8 cellular contexts compared by ENCODE assay signal in genomic region chr17:13594762-13595697, GRCh38. TPM values are rescaled to one million over a fixed set of nuclear protein-coding genes. Genes with fewer than 3 reads are reported as not detected.
DNase-seq lines count a peak whose midpoint lies in the region; ATAC-seq and TF ChIP-seq lines count a peak whose summit lies in the region.

No MANE protein-coding gene starts in this region.

- peaks cover 3 to 7% (median 5%) of the 10 kb centered on the region in 4 donors for H3K4me1 Mint-ChIP-seq in CD4-positive, CD25-positive, alpha-beta regulatory T cell
- H3K4me1 Mint-ChIP-seq in H9 (peaks cover 24 to 29% of the 10 kb centered on the region in 2 experiments), memory B cell (no peaks in the 10 kb centered on the region)
- H3K4me1 Mint-ChIP-seq in activated CD4-positive, alpha-beta memory T cell treated with anti-CD3 and anti-CD28 coated beads for 36 hours (ENCODE audit: low read depth): peaks cover 3% of the 10 kb centered on the region

- H3K56ac ChIP-seq in H9 (ENCODE audit: insufficient read length, low read depth, low read length): no peak overlapping the region

- no peaks in the 10 kb centered on the region for H3K36me3 ChIP-seq in CD4-positive, CD25-positive, alpha-beta regulatory T cell (ENCODE audit: control insufficient read depth, insufficient read depth, low read length)

- H2BK120ac ChIP-seq in H9 (ENCODE audit: low read depth, low read length, poor library complexity, severe bottlenecking): no peak overlapping the region

- H2AK5ac ChIP-seq in H9 (ENCODE audit: insufficient read length, low read length): no peak overlapping the region

- ATAC-seq in CD4-positive, CD25-positive, alpha-beta regulatory T cell (ENCODE audit: low read depth in 2 of 2): peak; percentile 85 to 87
- peak; percentile 69 for ATAC-seq in memory B cell (ENCODE audit: low read depth)
- ATAC-seq in GM21576 (IDR thresholded peaks at IDR 0.05; ENCODE audit: unreplicated experiment): no peak

- H3K18ac ChIP-seq in H9 (ENCODE audit: insufficient read length, low read depth, low read length): no peak overlapping the region

- no peak overlapping the region for H3T11ph ChIP-seq in H9 (ENCODE audit: low read length)

- POLR2A ChIA-PET in activated CD4-positive, alpha-beta memory T cell treated with anti-CD3 and anti-CD28 coated beads for 36 hours (lab: Charles Lee): no interaction called here

- no peak overlapping the region for H2BK5ac ChIP-seq in H9 (ENCODE audit: insufficient read length, low read length)

- H2BK20ac ChIP-seq in H9 (ENCODE audit: low read depth, low read length, poor library complexity, severe bottlenecking): no peak overlapping the region

- no CpG with 5 or more reads among the region's 12 CpGs for WGBS in H9 (ENCODE audit: extremely low coverage, insufficient read length, low lambda C conversion rate)

- TF ChIP-seq CTCF in H9 (conservative IDR thresholded peaks at IDR 0.05): peak; percentile 94

- H3K27me3 ChIP-seq in CD4-positive, CD25-positive, alpha-beta regulatory T cell (ENCODE audit: control insufficient read depth, insufficient read depth, low read length): peaks cover 18% of the 10 kb centered on the region
- no peaks in the 10 kb centered on the region for H3K27me3 ChIP-seq in H9 (ENCODE audit: insufficient read depth, low read length)

- no peak overlapping the region for H4K91ac ChIP-seq in H9 (ENCODE audit: insufficient read length, low read depth, low read length)

- DNase-seq in CD4-positive, CD25-positive, alpha-beta regulatory T cell: peak; percentile 68 to 87 (median 83)
- DNase-seq in H9: peak; percentile 85
- peak; percentile 79 for DNase-seq in NCI-H748 (lab: John Stamatoyannopoulos, UW; ENCODE audit: unreplicated experiment)
- DNase-seq in activated CD4-positive, alpha-beta memory T cell treated with anti-CD3 and anti-CD28 coated beads for 36 hours: peak; percentile 84
- DNase-seq in ecto neural progenitor cell (ENCODE audit: low spot score): peak; percentile 88
- DNase-seq in memory B cell (ENCODE audit: low spot score in 2 of 2): peak; percentile 73 to 76
- peak; percentile 42 to 61 for DNase-seq in stimulated activated CD8-positive, alpha-beta memory T cell treated with anti-CD3 and anti-CD28 coated beads, Interleukin-15, amount 100 ng/mL, for 48 hours (ENCODE audit: low read depth in 2 of 2)

- H3K4me2 ChIP-seq in H9 (ENCODE audit: insufficient read depth, insufficient read length, low read length): no peak overlapping the region

- no peak overlapping the region for H2BK15ac ChIP-seq in H9 (ENCODE audit: low read depth, low read length)

- no peak overlapping the region for H3K14ac ChIP-seq in H9 (ENCODE audit: insufficient read depth, low read length)

- H4K20me1 ChIP-seq in H9 (ENCODE audit: control insufficient read depth, insufficient read depth, insufficient read length): no peaks in the 10 kb centered on the region

- no peak overlapping the region for H3K4me3 Mint-ChIP-seq in CD4-positive, CD25-positive, alpha-beta regulatory T cell
- H3K4me3 Mint-ChIP-seq in H9: no peak overlapping the region
- H3K4me3 Mint-ChIP-seq in activated CD4-positive, alpha-beta memory T cell treated with anti-CD3 and anti-CD28 coated beads for 36 hours: no peak overlapping the region
- H3K4me3 Mint-ChIP-seq in memory B cell: no peak overlapping the region

- no peak overlapping the region for H3K23ac ChIP-seq in H9 (ENCODE audit: insufficient read length, low read depth, low read length)

- no peaks in the 10 kb centered on the region for H3K23me2 ChIP-seq in H9 (ENCODE audit: insufficient read length, low read depth, low read length, poor library complexity, severe bottlenecking)

- H3K4me3 ChIP-seq in CD4-positive, CD25-positive, alpha-beta regulatory T cell (ENCODE audit: low read depth, low read length): no peak overlapping the region

- H3K9me3 Mint-ChIP-seq in CD4-positive, CD25-positive, alpha-beta regulatory T cell: no peaks in the 10 kb centered on the region
- H3K9me3 Mint-ChIP-seq in H9: no peaks in the 10 kb centered on the region; a peak in 1 of 5 replicates
- H3K9me3 Mint-ChIP-seq in activated CD4-positive, alpha-beta memory T cell treated with anti-CD3 and anti-CD28 coated beads for 36 hours: no peaks in the 10 kb centered on the region
- no peaks in the 10 kb centered on the region for H3K9me3 Mint-ChIP-seq in memory B cell

- H2AFZ ChIP-seq in H9 (ENCODE audit: low read length): no peak overlapping the region

- H3K27me3 Mint-ChIP-seq in CD4-positive, CD25-positive, alpha-beta regulatory T cell: peaks cover 42% of the 10 kb centered on the region
- H3K27me3 Mint-ChIP-seq in H9 (ENCODE audit: low read depth): peaks cover 17% of the 10 kb centered on the region
- peaks cover 19% of the 10 kb centered on the region for H3K27me3 Mint-ChIP-seq in activated CD4-positive, alpha-beta memory T cell treated with anti-CD3 and anti-CD28 coated beads for 36 hours
- H3K27me3 Mint-ChIP-seq in memory B cell: peaks cover 12% of the 10 kb centered on the region

- no peaks in the 10 kb centered on the region for H3K36me3 Mint-ChIP-seq in CD4-positive, CD25-positive, alpha-beta regulatory T cell
- no peaks in the 10 kb centered on the region; a peak in 1 of 7 replicates for H3K36me3 Mint-ChIP-seq in H9 (ENCODE audit: insufficient read depth in 1 of 3, low read depth in 3 of 3)
- no peaks in the 10 kb centered on the region for H3K36me3 Mint-ChIP-seq in activated CD4-positive, alpha-beta memory T cell treated with anti-CD3 and anti-CD28 coated beads for 36 hours
- H3K36me3 Mint-ChIP-seq in memory B cell: no peaks in the 10 kb centered on the region

- intact Hi-C loops in activated CD4-positive, alpha-beta memory T cell treated with anti-CD3 and anti-CD28 coated beads for 36 hours (cut with micrococcal nuclease): loop anchor here (1.0 to 10.0 kb wide), 7 partner anchors 258 to 1331 kb away; partner anchors contain the start of gene COX10

- no peak overlapping the region for H4K8ac ChIP-seq in H9 (replicated peaks; ENCODE audit: insufficient read length, low read depth, low read length)

- H3K4me1 ChIP-seq in CD4-positive, CD25-positive, alpha-beta regulatory T cell (ENCODE audit: control insufficient read depth, insufficient read depth, low read length, poor library complexity, severe bottlenecking): no peaks in the 10 kb centered on the region
- H3K4me1 ChIP-seq in H9 (ENCODE audit: insufficient read depth, low read length): no peaks in the 10 kb centered on the region

- H4K5ac ChIP-seq in H9 (ENCODE audit: insufficient read length, low read depth, low read length): no peak overlapping the region

- no peaks in the 10 kb centered on the region for H3K79me1 ChIP-seq in H9 (ENCODE audit: insufficient read depth, low read depth, low read length, poor library complexity, severe bottlenecking)

- no peaks in the 10 kb centered on the region for H3K79me2 ChIP-seq in H9 (ENCODE audit: insufficient read depth, low read length)

- no peak overlapping the region for H3K9ac ChIP-seq in H9 (ENCODE audit: extremely low read depth, insufficient read length, low read length)

- CTCF ChIA-PET in activated CD4-positive, alpha-beta memory T cell treated with anti-CD3 and anti-CD28 coated beads for 36 hours (lab: Charles Lee): interaction anchor here (0.6 to 5.1 kb wide), 10 partner anchors 24 to 1664 kb away, joined by 3 to 52 read pairs (median 3); partner anchors contain the start of gene HS3ST3B1

- no peak overlapping the region for H3K27ac Mint-ChIP-seq in CD4-positive, CD25-positive, alpha-beta regulatory T cell
- H3K27ac Mint-ChIP-seq in H9: peak overlapping the region in 1 of 3 experiments; percentile 84; a peak in 2 of 7 replicates
- no peak overlapping the region for H3K27ac Mint-ChIP-seq in activated CD4-positive, alpha-beta memory T cell treated with anti-CD3 and anti-CD28 coated beads for 36 hours
- no peak overlapping the region for H3K27ac Mint-ChIP-seq in memory B cell

- H3K9me3 ChIP-seq in CD4-positive, CD25-positive, alpha-beta regulatory T cell (ENCODE audit: control insufficient read depth in 2 of 2, low read length in 2 of 2): no peaks in the 10 kb centered on the region
- no peaks in the 10 kb centered on the region for H3K9me3 ChIP-seq in H9 (ENCODE audit: control insufficient read depth, low read depth, low read length)

- no peak overlapping the region for H3K4ac ChIP-seq in H9 (ENCODE audit: low read depth, low read length)

- H2BK12ac ChIP-seq in H9 (ENCODE audit: insufficient read length, low read depth, low read length): no peak overlapping the region

- H3K27ac ChIP-seq in CD4-positive, CD25-positive, alpha-beta regulatory T cell (ENCODE audit: insufficient read depth, low read length, poor library complexity, severe bottlenecking): no peak overlapping the region
- H3K27ac ChIP-seq in H9 (ENCODE audit: insufficient read length, low read depth, low read length): no peak overlapping the region

RNA-seq across cellular contexts. Expression of gene HS3ST3A1, which starts 6.7 kb away (rescaled TPM):
- total RNA-seq in CD4-positive, CD25-positive, alpha-beta regulatory T cell: 8.3 TPM
- polyA plus RNA-seq in CD4-positive, CD25-positive, alpha-beta regulatory T cell: 1 to 10 TPM; 1.8 to 7.5 (median 6.2) TPM
- 3.2 and 3.4 TPM in 2 replicates for total RNA-seq in H9 (2021)
- 1 to 10 TPM in 1 of 2 experiments, under 1 TPM in 1; 0.85 to 1.8 TPM for total RNA-seq in activated CD4-positive, alpha-beta memory T cell treated with anti-CD3 and anti-CD28 coated beads for 36 hours
